Comparison of ENCODE assay signal across 12 cellular contexts in genomic region chr15:66955871-66956585, GRCh38.
DNase-seq lines count a peak whose midpoint lies in the region; ATAC-seq and TF ChIP-seq lines count a peak whose summit lies in the region.
"Had no signal": no experiment of that assay in that cellular context is flagged by ENCODE, and none has a peak within 500 bp of the region (broad histone marks: within the 10 kb centered on the region; RNA-seq: fewer than 3 reads in every experiment).

No MANE protein-coding gene starts in this region.

- WGBS in mammary epithelial cell (ENCODE audit: low coverage, missing lambda C conversion rate): 57% methylated on average over 2 of the region's 2 CpGs
- WGBS in stomach, 5 donors: 69 to 82% (median 72%) methylated on average over 2 of the region's 2 CpGs

- no peaks in the 10 kb centered on the region for H3K27me3 ChIP-seq in mammary epithelial cell (ENCODE audit: insufficient read depth, low read length)
- H3K27me3 ChIP-seq in left lung: no peaks in the 10 kb centered on the region
- no peaks in the 10 kb centered on the region for H3K27me3 ChIP-seq in stomach
- H3K27me3 ChIP-seq: gastrocnemius medialis had no signal

- H3K9ac ChIP-seq in mammary epithelial cell (ENCODE audit: insufficient read depth, low read length): no peak overlapping the region

- CTCF ChIA-PET in mammary epithelial cell (lab: Charles Lee; ENCODE audit: low non-redundant PET): no interaction called here

- intact Hi-C loops in mammary epithelial cell (cut with micrococcal nuclease): loop anchor here (1.0 to 5.0 kb wide), 3 partner anchors 73 to 149 kb away; partner anchors contain the start of gene SMAD3
- intact Hi-C loops in left lung (cut with DNase I): no loop called here
- intact Hi-C loops in stomach (cut with DNase I; ENCODE audit: low total_unique reads): no loop called here
- intact Hi-C loops in posterior vena cava (cut with DNase I): no loop called here

- no peaks in the 10 kb centered on the region for H3K9me3 ChIP-seq in mammary epithelial cell (replicated peaks; ENCODE audit: insufficient read depth, low read length)
- no peaks in the 10 kb centered on the region for H3K9me3 ChIP-seq in left lung
- H3K9me3 ChIP-seq in stomach: no peaks in the 10 kb centered on the region
- H3K9me3 ChIP-seq: gastrocnemius medialis had no signal

- TF ChIP-seq CTCF in mammary epithelial cell (conservative IDR thresholded peaks at IDR 0.05 in 1 of 2, IDR thresholded peaks at IDR 0.05 in 1 of 2; ENCODE audit: extremely low read depth in 1 of 2, insufficient read depth in 1 of 2, low read depth in 1 of 2, low read length in 2 of 2): no peak
- TF ChIP-seq CTCF in left lung (IDR thresholded peaks at IDR 0.05): no peak
- TF ChIP-seq CTCF in stomach (IDR thresholded peaks at IDR 0.05): no peak

- no peak for TF ChIP-seq EP300 in stomach (IDR thresholded peaks at IDR 0.05)

- no TSS peak for BruUV-seq in mammary epithelial cell (replicated peaks; lab: Mats Ljungman, UMichigan)

- peak overlapping the region; percentile 73 for H3K27ac ChIP-seq in mammary epithelial cell (ENCODE audit: insufficient read depth, low read depth, low read length)
- H3K27ac ChIP-seq in left lung: no peak overlapping the region
- no peak overlapping the region for H3K27ac ChIP-seq in stomach
- H3K27ac ChIP-seq: gastrocnemius medialis had no signal

- ATAC-seq in left lung: peak; percentile 57
- ATAC-seq: gastrocnemius medialis, right cardiac atrium had no signal

- H3K4me1 ChIP-seq in mammary epithelial cell (ENCODE audit: insufficient read depth, low read length) (peaks cover 24% of the 10 kb centered on the region), left lung (no peaks in the 10 kb centered on the region), stomach (no peaks in the 10 kb centered on the region)
- H3K4me1 ChIP-seq: gastrocnemius medialis had no signal

- H3K79me2 ChIP-seq in mammary epithelial cell (ENCODE audit: insufficient read depth, low read length): no peaks in the 10 kb centered on the region

- in situ Hi-C loops in mammary epithelial cell (cut with MboI; ENCODE audit: low sequenced_read_pairs in 2 of 2): loop anchor here in 1 of 2 donors (10.0 kb wide), 1 partner anchor 109 kb away; the partner anchor contains the start of gene SMAD3

- no peak overlapping the region for H3K4me3 ChIP-seq in mammary epithelial cell (replicated peaks in 1 of 3; ENCODE audit: insufficient read depth in 1 of 3, low read depth in 2 of 3, low read length in 3 of 3)
- H3K4me3 ChIP-seq in left lung: no peak overlapping the region
- no peak overlapping the region for H3K4me3 ChIP-seq in stomach
- H3K4me3 ChIP-seq: gastrocnemius medialis had no signal

- no peaks in the 10 kb centered on the region for H4K20me1 ChIP-seq in mammary epithelial cell (ENCODE audit: insufficient read depth, low read length)

- dilution Hi-C loops in mammary epithelial cell (cut with HindIII; ENCODE audit: low sequenced_read_pairs): no loop called here

- H3K36me3 ChIP-seq in mammary epithelial cell (ENCODE audit: insufficient read depth, low read length): no peaks in the 10 kb centered on the region
- no peaks in the 10 kb centered on the region for H3K36me3 ChIP-seq in left lung
- no peaks in the 10 kb centered on the region for H3K36me3 ChIP-seq in stomach
- H3K36me3 ChIP-seq: gastrocnemius medialis had no signal

- no peak for TF ChIP-seq POLR2A in stomach (IDR thresholded peaks at IDR 0.05)

- peak overlapping the region; percentile 82 for H2AFZ ChIP-seq in mammary epithelial cell (ENCODE audit: low read depth, low read length)

- peak overlapping the region; percentile 42 for H3K4me2 ChIP-seq in mammary epithelial cell (ENCODE audit: insufficient read depth, low read depth, low read length)

- peak; percentile 56 for DNase-seq in EL
- peak; percentile 88 for DNase-seq in M059J (ENCODE audit: low read depth)
- peak; percentile 94 for DNase-seq in mammary epithelial cell
- peak in 1 of 2 donors; percentile 23 for DNase-seq in left lung
- DNase-seq in NCI-H2227 (lab: John Stamatoyannopoulos, UW; ENCODE audit: unreplicated experiment): no peak
- no peak for DNase-seq in stomach
- no peak for DNase-seq in activated CD4-positive, alpha-beta T cell treated with anti-CD3 and anti-CD28 coated beads for 1 hour
- no peak for DNase-seq in posterior vena cava (ENCODE audit: low spot score)
- DNase-seq: CD4-positive, CD25-positive, alpha-beta regulatory T cell; gastrocnemius medialis; NCI-H1105; right cardiac atrium had no signal

Comparison
In these comparisons a context has a peak if more than half of its experiments do, and no peak if none do; other contexts are left out.
1. DNase-seq: peak in EL (single experiment), M059J (single experiment) and mammary epithelial cell (single experiment); none in NCI-H2227 (single experiment), stomach (single experiment), activated CD4-positive, alpha-beta T cell treated with anti-CD3 and anti-CD28 coated beads for 1 hour (single experiment) and posterior vena cava (single experiment).